In genomic region chr4:26583538-26583864, GRCh38 we compare ENCODE assay signal across 8 cellular contexts. TPM values are rescaled to one million over a fixed set of nuclear protein-coding genes. Genes with fewer than 3 reads are reported as not detected.
DNase-seq lines count a peak whose midpoint lies in the region; ATAC-seq, FAIRE-seq and TF ChIP-seq lines count a peak whose summit lies in the region.

No MANE protein-coding gene starts in this region.

- H3K4me1 Mint-ChIP-seq in activated B cell treated with CpG ODN at 0.5 μM for 24 hours, result peaks cover 24% of the 10 kb centered on the region

- H3K27ac Mint-ChIP-seq in activated B cell treated with CpG ODN at 0.5 μM for 24 hours, result peak overlapping the region; percentile 93

- ATAC-seq in GM21381 (IDR thresholded peaks at IDR 0.05; ENCODE audit: unreplicated experiment) (peak; percentile 46), HG03571 (IDR thresholded peaks at IDR 0.05; ENCODE audit: unreplicated experiment) (peak; percentile 66), activated B cell treated with CpG ODN at 0.5 μM for 24 hours (ENCODE audit: low read depth) (peak; percentile 73)

- H3K36me3 ChIP-seq in right atrium auricular region, result no peaks in the 10 kb centered on the region
- no peaks in the 10 kb centered on the region for H3K36me3 ChIP-seq in skeletal muscle satellite cell (ENCODE audit: insufficient read depth, low read length)

- no peak for DNase-seq in activated B cell treated with CpG ODN at 0.5 μM for 24 hours
- DNase-seq in right atrium auricular region (ENCODE audit: low spot score), result no peak
- no peak for DNase-seq in head of caudate nucleus
- no peak for DNase-seq in stimulated activated naive CD4-positive, alpha-beta T cell (lab: John Stamatoyannopoulos, UW)

- POLR2A ChIA-PET in activated B cell treated with CpG ODN at 0.5 μM for 24 hours (lab: Charles Lee), result interaction anchor here (0.5 to 3.0 kb wide), 12 partner anchors 244 to 669 kb away, joined by 3 to 38 read pairs (median 4); partner anchors contain the start of genes RBPJ and STIM2

- FAIRE-seq in G401.6 (lab: Jason Lieb, UNC), result peak; percentile 93

- H3K4me2 ChIP-seq in skeletal muscle satellite cell (ENCODE audit: low read length), result peak overlapping the region; percentile 83

- H3K27ac ChIP-seq in right atrium auricular region, result peak overlapping the region; percentile 59 to 68

- no peaks in the 10 kb centered on the region for H3K27me3 ChIP-seq in right atrium auricular region
- H3K27me3 ChIP-seq in skeletal muscle satellite cell (ENCODE audit: control insufficient read depth, insufficient read depth, low read length), result no peaks in the 10 kb centered on the region

- CTCF ChIA-PET in activated B cell treated with CpG ODN at 0.5 μM for 24 hours (lab: Charles Lee), result interaction anchor here (2.7 kb wide), 1 partner anchor 274 kb away, joined by 9 read pairs; no protein-coding TSS in a partner anchor

- peak overlapping the region; percentile 96 for H3K4me3 Mint-ChIP-seq in activated B cell treated with CpG ODN at 0.5 μM for 24 hours

- H3K4me3 ChIP-seq in right atrium auricular region (peak overlapping the region; percentile 68 to 70), skeletal muscle satellite cell (ENCODE audit: low read length) (peak overlapping the region; percentile 85)

- peaks cover 0 to 8% of the 10 kb centered on the region in 2 donors for H3K4me1 ChIP-seq in right atrium auricular region
- H3K4me1 ChIP-seq in skeletal muscle satellite cell (ENCODE audit: control insufficient read depth, insufficient read depth, low read length), result peaks cover 5% of the 10 kb centered on the region

- peak overlapping the region; percentile 89 for H3K9ac ChIP-seq in skeletal muscle satellite cell (ENCODE audit: low read depth, low read length)

- intact Hi-C loops in activated B cell treated with CpG ODN at 0.5 μM for 24 hours (cut with micrococcal nuclease), result loop anchor here (2.0 to 5.0 kb wide), 10 partner anchors 126 to 2001 kb away; partner anchors contain the start of genes DHX15, PI4K2B, SEPSECS and SMIM20
- intact Hi-C loops in head of caudate nucleus (cut with DNase I), result loop anchor here (5.0 to 10.0 kb wide), 2 partner anchors 279 to 411 kb away; partner anchors contain the start of gene STIM2

- TF ChIP-seq CTCF in activated B cell treated with CpG ODN at 0.5 μM for 24 hours (IDR thresholded peaks at IDR 0.05) (no peak), right atrium auricular region (IDR thresholded peaks at IDR 0.05) (no peak)

- peaks cover 2% of the 10 kb centered on the region for H3K27me3 Mint-ChIP-seq in activated B cell treated with CpG ODN at 0.5 μM for 24 hours

- H3K9me3 ChIP-seq in right atrium auricular region (no peaks in the 10 kb centered on the region), skeletal muscle satellite cell (replicated peaks; ENCODE audit: low read length) (no peaks in the 10 kb centered on the region)

- H3K36me3 Mint-ChIP-seq in activated B cell treated with CpG ODN at 0.5 μM for 24 hours (ENCODE audit: low read depth), result peaks cover 7% of the 10 kb centered on the region

- H3K9me3 Mint-ChIP-seq in activated B cell treated with CpG ODN at 0.5 μM for 24 hours, result no peaks in the 10 kb centered on the region

RNA-seq across cellular contexts. Expression of gene TBC1D19, which starts 0.4 kb away (rescaled TPM):
- total RNA-seq in activated B cell treated with CpG ODN at 0.5 μM for 24 hours (5.2 and 6.7 TPM in 2 replicates), right atrium auricular region (10 to 100 TPM; 10.5 to 10.8 TPM)
- total RNA-seq in skeletal muscle satellite cell (2012; rRNA removed), result 21.2 and 29.2 TPM in 2 replicates
